8 cellular contexts compared by ENCODE assay signal in the genomic region with DNA sequence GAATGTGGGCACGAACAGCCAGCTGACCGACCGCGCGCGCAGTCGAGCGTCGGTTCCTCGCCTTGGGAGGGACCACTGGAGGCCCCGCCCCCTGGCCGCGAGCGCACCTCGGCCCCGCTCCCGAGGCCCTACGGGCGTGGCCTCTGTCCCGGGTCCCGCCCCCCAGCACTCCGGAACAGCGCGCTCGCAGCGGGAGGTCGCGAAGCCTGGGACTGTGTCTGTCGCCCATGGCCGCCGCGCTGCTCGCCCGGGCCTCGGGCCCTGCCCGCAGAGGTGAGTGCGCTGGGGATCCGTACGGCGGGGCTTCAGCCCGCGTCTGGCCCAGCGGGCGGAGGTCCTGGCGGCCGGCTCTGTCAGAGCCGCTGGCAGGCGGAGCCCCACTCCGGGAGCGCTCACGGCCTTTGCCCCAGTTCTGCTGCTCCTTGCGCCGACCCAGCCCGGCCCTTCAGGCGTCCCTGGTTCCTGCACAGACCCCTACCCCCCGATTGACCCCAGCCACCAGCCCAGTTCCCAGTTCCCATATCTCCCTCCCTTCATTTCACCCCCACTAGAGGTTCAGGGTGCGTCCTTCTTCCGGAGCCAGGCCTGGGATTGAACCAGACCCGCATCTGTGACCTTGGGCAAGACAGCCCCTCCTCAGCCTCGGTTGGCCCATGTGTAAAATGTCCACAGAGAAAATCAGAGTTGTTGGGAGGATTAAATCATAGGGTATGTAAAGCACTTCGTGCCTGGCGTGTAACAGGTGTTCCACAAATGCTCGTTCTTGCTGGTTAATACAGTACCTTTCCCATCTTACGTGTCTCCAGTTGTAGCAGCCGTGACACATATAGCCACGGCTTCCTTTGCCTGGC. TPM values are rescaled to one million over a fixed set of nuclear protein-coding genes. Genes with fewer than 3 reads are reported as not detected.
DNase-seq lines count a peak whose midpoint lies in the region; ATAC-seq and TF ChIP-seq lines count a peak whose summit lies in the region.

A gene with protein sequence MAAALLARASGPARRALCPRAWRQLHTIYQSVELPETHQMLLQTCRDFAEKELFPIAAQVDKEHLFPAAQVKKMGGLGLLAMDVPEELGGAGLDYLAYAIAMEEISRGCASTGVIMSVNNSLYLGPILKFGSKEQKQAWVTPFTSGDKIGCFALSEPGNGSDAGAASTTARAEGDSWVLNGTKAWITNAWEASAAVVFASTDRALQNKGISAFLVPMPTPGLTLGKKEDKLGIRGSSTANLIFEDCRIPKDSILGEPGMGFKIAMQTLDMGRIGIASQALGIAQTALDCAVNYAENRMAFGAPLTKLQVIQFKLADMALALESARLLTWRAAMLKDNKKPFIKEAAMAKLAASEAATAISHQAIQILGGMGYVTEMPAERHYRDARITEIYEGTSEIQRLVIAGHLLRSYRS (plus strand): TSS at position 168 of the 851 bp plus-strand sequence. CDS start 60 bp downstream, at position 228.

- TF ChIP-seq CTCF in C4-2B (conservative IDR thresholded peaks at IDR 0.05), result no peak
- no peak for TF ChIP-seq CTCF in lower lobe of right lung (IDR thresholded peaks at IDR 0.05)

- DNase-seq in NCI-H748 treated with DMSO at 0.1 percent for 48 hours (lab: John Stamatoyannopoulos, UW) (peak; percentile 75), ecto neural progenitor cell (ENCODE audit: low spot score) (peak; percentile 96), lower lobe of right lung (peak; percentile 95)
- peak; percentile 91 for DNase-seq in activated CD4-positive, alpha-beta memory T cell treated with anti-CD3 and anti-CD28 coated beads for 36 hours
- DNase-seq in stimulated activated CD4-positive, alpha-beta T cell treated with anti-CD3 and anti-CD28 coated beads, TNF-alpha, amount 100 ng/mL, for 1 hour (ENCODE audit: low read depth in 3 of 3, low spot score in 1 of 3), result peak; percentile 58 to 89 (median 78)

- H3K27me3 Mint-ChIP-seq in activated CD4-positive, alpha-beta memory T cell treated with anti-CD3 and anti-CD28 coated beads for 36 hours, result no peaks in the 10 kb centered on the region

- no peaks in the 10 kb centered on the region for H3K9me3 ChIP-seq in lower lobe of right lung

- H3K4me3 Mint-ChIP-seq in activated CD4-positive, alpha-beta memory T cell treated with anti-CD3 and anti-CD28 coated beads for 36 hours, result peak within 1 kb of the TSS; percentile 87

- CTCF ChIA-PET in activated CD4-positive, alpha-beta memory T cell treated with anti-CD3 and anti-CD28 coated beads for 36 hours (lab: Charles Lee), result interaction anchor here (0.7 to 1.1 kb wide), 6 partner anchors 14 to 230 kb away, joined by 3 to 5 read pairs (median 4); no protein-coding TSS in a partner anchor

- H3K9me3 Mint-ChIP-seq in activated CD4-positive, alpha-beta memory T cell treated with anti-CD3 and anti-CD28 coated beads for 36 hours, result no peaks in the 10 kb centered on the region

- H3K36me3 Mint-ChIP-seq in activated CD4-positive, alpha-beta memory T cell treated with anti-CD3 and anti-CD28 coated beads for 36 hours, result peaks cover 30% of the 10 kb centered on the region

- POLR2A ChIA-PET in activated CD4-positive, alpha-beta memory T cell treated with anti-CD3 and anti-CD28 coated beads for 36 hours (lab: Charles Lee), result interaction anchor here (1.1 kb wide), 1 partner anchor 131 kb away, joined by 3 read pairs; no protein-coding TSS in a partner anchor

- intact Hi-C loops in activated CD4-positive, alpha-beta memory T cell treated with anti-CD3 and anti-CD28 coated beads for 36 hours (cut with micrococcal nuclease), result loop anchor here (5.0 kb wide), 2 partner anchors 39 to 144 kb away; partner anchors contain the start of genes MLEC and POP5
- intact Hi-C loops in lower lobe of right lung (cut with DNase I), result no loop called here

- no peaks in the 10 kb centered on the region for H3K27me3 ChIP-seq in lower lobe of right lung (ENCODE audit: low read depth)

- H3K4me1 ChIP-seq in lower lobe of right lung, result peaks cover 17% of the 10 kb centered on the region

- H3K36me3 ChIP-seq in lower lobe of right lung, result peaks cover 55% of the 10 kb centered on the region

- no peak within 1 kb of the TSS for H3K27ac Mint-ChIP-seq in activated CD4-positive, alpha-beta memory T cell treated with anti-CD3 and anti-CD28 coated beads for 36 hours

- ATAC-seq in GM19351 (IDR thresholded peaks at IDR 0.05; ENCODE audit: unreplicated experiment) (peak; percentile 99), HG03469 (IDR thresholded peaks at IDR 0.05; ENCODE audit: unreplicated experiment) (peak; percentile 81), lower lobe of right lung (peak; percentile 99 to 100)

- H3K4me1 Mint-ChIP-seq in activated CD4-positive, alpha-beta memory T cell treated with anti-CD3 and anti-CD28 coated beads for 36 hours (ENCODE audit: low read depth), result peaks cover 17% of the 10 kb centered on the region

- peak within 1 kb of the TSS; percentile 74 for H3K27ac ChIP-seq in C4-2B
- H3K27ac ChIP-seq in lower lobe of right lung, result peak within 1 kb of the TSS; percentile 79

- peak within 1 kb of the TSS; percentile 72 for H3K4me3 ChIP-seq in lower lobe of right lung

RNA-seq across cellular contexts. Expression of the gene that starts here (rescaled TPM):
- total RNA-seq in activated CD4-positive, alpha-beta memory T cell treated with anti-CD3 and anti-CD28 coated beads for 36 hours, result 10 to 100 TPM; 15.6 to 16.6 TPM
- 24.4 TPM for total RNA-seq in lower lobe of right lung

Comparison
In these comparisons a context has a peak if more than half of its experiments do, and no peak if none do; other contexts are left out.
1. Peak in every context shown above with its lines: DNase-seq, ATAC-seq, H3K4me3 ChIP-seq and H3K27ac ChIP-seq.